ENCODE assay signal across 7 cellular contexts in the genomic region with DNA sequence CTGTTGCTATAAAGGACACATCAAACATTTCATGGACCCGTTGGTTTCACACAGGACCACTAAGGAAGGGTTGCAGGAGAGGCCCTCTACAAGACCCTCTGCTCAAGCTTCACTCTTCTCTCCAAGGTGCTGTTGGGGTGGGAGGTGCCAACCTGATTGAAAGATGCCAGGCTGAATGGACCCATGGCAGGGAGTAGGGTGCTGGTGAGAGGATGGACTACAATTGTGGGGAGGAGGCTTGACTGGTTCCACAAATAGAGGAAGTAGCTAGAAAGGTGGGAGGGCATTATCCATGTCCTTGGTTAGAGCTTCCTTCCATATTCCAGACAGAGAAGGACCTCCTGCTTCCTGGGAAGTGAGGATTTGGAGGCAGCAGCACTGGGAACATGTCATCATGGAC.
"Had no signal": no experiment of that assay in that cellular context is flagged by ENCODE, and none has a peak within 500 bp of the region (broad histone marks: within the 10 kb centered on the region; RNA-seq: fewer than 3 reads in every experiment).

No MANE protein-coding gene starts in this region.

- H3K27ac ChIP-seq: GM23248, HL-60 had no signal

- H3K9me3 ChIP-seq: HAP-1 had no signal

- H3K36me3 ChIP-seq: HAP-1 had no signal

- H3K9ac ChIP-seq: GM23248 had no signal

- H3K4me1 ChIP-seq: HAP-1 had no signal

- ATAC-seq: HCT116, HepG2 had no signal

- H2AFZ ChIP-seq: GM23248 had no signal

- H3K4me3 ChIP-seq: GM23248, HAP-1 had no signal

- DNase-seq: GM23248, GOT3, H7 had no signal
